1 cellular context compared by ENCODE assay signal in the genomic region with DNA sequence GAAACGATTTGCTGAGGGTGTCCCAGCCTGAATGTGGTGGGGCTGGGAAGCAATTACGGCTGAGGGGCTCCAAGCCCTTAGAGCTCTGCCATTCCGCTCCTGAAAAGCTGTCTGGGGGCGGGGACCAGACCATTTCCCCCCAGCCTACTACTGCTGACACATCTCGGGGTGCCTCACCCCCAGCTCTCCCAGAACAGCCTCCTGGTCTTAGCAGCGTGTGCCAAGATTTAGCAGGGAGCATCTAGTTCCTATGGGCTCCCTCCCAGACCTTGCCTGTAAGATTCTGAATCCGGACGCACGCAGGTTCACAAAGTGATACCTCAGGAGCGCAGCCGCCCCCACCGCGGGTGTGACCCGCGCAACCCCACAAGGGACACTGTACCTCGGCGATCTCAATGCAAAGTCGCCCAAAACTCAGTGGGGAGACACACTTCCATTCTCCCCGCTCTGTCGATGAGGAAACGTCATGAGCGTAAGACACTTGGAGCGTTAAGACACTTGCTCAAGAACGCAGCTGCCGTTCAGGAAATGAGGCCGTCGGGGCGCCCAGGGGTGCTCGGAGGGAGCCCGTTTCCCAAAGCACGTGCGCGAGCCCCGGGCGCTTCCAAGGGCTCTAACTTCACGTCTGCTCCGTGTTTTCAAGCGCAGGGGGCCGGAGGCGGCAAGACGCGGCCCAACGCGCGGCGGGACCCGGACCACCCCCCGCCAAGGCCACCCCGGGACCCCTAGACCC.
TF ChIP-seq lines count a peak whose summit lies in the region.

No MANE protein-coding gene starts in this region.

TF ChIP-seq in GM12878, 131 proteins besides CTCF, POLR2A, EP300 and RAD21 (continued from another document):
- TF ChIP-seq, protein P1, sequence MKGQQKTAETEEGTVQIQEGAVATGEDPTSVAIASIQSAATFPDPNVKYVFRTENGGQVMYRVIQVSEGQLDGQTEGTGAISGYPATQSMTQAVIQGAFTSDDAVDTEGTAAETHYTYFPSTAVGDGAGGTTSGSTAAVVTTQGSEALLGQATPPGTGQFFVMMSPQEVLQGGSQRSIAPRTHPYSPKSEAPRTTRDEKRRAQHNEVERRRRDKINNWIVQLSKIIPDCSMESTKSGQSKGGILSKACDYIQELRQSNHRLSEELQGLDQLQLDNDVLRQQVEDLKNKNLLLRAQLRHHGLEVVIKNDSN (IDR thresholded peaks at IDR 0.05; ENCODE audit: borderline replicate concordance, extremely low read length, insufficient read depth, low read depth, low read length) = no peak
- TF ChIP-seq, protein P2, sequence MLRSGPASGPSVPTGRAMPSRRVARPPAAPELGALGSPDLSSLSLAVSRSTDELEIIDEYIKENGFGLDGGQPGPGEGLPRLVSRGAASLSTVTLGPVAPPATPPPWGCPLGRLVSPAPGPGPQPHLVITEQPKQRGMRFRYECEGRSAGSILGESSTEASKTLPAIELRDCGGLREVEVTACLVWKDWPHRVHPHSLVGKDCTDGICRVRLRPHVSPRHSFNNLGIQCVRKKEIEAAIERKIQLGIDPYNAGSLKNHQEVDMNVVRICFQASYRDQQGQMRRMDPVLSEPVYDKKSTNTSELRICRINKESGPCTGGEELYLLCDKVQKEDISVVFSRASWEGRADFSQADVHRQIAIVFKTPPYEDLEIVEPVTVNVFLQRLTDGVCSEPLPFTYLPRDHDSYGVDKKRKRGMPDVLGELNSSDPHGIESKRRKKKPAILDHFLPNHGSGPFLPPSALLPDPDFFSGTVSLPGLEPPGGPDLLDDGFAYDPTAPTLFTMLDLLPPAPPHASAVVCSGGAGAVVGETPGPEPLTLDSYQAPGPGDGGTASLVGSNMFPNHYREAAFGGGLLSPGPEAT (IDR thresholded peaks at IDR 0.05; ENCODE audit: low read depth) = 0 out of 2 replicates have a peak, but pooled peaks have one; percentile 20
- TF ChIP-seq CBFB (IDR thresholded peaks at IDR 0.05; ENCODE audit: low read depth) = no peak; the same call in 1 of the 2 replicates
- no peak for TF ChIP-seq JUND (IDR thresholded peaks at IDR 0.05; ENCODE audit: low read depth, low read length)
- no peak for TF ChIP-seq POLR2AphosphoS2 (IDR thresholded peaks at IDR 0.05; ENCODE audit: low read depth, low read length)
- TF ChIP-seq, protein P3, sequence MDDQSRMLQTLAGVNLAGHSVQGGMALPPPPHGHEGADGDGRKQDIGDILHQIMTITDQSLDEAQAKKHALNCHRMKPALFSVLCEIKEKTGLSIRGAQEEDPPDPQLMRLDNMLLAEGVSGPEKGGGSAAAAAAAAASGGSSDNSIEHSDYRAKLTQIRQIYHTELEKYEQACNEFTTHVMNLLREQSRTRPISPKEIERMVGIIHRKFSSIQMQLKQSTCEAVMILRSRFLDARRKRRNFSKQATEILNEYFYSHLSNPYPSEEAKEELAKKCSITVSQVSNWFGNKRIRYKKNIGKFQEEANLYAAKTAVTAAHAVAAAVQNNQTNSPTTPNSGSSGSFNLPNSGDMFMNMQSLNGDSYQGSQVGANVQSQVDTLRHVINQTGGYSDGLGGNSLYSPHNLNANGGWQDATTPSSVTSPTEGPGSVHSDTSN (IDR thresholded peaks at IDR 0.05; ENCODE audit: insufficient replicate concordance, low read depth, low read length) = no peak
- TF ChIP-seq CHD4 (IDR thresholded peaks at IDR 0.05) = no peak
- no peak for TF ChIP-seq TARDBP (IDR thresholded peaks at IDR 0.05; ENCODE audit: borderline replicate concordance)
- TF ChIP-seq PAX5 (IDR thresholded peaks at IDR 0.05; ENCODE audit: borderline replicate concordance, low read depth, low read length) = no peak
- TF ChIP-seq YY1 (IDR thresholded peaks at IDR 0.05; ENCODE audit: low read depth, low read length) = no peak
- TF ChIP-seq, protein P4, sequence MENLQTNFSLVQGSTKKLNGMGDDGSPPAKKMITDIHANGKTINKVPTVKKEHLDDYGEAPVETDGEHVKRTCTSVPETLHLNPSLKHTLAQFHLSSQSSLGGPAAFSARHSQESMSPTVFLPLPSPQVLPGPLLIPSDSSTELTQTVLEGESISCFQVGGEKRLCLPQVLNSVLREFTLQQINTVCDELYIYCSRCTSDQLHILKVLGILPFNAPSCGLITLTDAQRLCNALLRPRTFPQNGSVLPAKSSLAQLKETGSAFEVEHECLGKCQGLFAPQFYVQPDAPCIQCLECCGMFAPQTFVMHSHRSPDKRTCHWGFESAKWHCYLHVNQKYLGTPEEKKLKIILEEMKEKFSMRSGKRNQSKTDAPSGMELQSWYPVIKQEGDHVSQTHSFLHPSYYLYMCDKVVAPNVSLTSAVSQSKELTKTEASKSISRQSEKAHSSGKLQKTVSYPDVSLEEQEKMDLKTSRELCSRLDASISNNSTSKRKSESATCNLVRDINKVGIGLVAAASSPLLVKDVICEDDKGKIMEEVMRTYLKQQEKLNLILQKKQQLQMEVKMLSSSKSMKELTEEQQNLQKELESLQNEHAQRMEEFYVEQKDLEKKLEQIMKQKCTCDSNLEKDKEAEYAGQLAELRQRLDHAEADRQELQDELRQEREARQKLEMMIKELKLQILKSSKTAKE (IDR thresholded peaks at IDR 0.05; ENCODE audit: low read depth, poor library complexity, severe bottlenecking) = no peak
- TF ChIP-seq, protein P5, sequence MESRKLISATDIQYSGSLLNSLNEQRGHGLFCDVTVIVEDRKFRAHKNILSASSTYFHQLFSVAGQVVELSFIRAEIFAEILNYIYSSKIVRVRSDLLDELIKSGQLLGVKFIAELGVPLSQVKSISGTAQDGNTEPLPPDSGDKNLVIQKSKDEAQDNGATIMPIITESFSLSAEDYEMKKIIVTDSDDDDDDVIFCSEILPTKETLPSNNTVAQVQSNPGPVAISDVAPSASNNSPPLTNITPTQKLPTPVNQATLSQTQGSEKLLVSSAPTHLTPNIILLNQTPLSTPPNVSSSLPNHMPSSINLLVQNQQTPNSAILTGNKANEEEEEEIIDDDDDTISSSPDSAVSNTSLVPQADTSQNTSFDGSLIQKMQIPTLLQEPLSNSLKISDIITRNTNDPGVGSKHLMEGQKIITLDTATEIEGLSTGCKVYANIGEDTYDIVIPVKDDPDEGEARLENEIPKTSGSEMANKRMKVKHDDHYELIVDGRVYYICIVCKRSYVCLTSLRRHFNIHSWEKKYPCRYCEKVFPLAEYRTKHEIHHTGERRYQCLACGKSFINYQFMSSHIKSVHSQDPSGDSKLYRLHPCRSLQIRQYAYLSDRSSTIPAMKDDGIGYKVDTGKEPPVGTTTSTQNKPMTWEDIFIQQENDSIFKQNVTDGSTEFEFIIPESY (IDR thresholded peaks at IDR 0.05) = no peak
- TF ChIP-seq, protein P6, sequence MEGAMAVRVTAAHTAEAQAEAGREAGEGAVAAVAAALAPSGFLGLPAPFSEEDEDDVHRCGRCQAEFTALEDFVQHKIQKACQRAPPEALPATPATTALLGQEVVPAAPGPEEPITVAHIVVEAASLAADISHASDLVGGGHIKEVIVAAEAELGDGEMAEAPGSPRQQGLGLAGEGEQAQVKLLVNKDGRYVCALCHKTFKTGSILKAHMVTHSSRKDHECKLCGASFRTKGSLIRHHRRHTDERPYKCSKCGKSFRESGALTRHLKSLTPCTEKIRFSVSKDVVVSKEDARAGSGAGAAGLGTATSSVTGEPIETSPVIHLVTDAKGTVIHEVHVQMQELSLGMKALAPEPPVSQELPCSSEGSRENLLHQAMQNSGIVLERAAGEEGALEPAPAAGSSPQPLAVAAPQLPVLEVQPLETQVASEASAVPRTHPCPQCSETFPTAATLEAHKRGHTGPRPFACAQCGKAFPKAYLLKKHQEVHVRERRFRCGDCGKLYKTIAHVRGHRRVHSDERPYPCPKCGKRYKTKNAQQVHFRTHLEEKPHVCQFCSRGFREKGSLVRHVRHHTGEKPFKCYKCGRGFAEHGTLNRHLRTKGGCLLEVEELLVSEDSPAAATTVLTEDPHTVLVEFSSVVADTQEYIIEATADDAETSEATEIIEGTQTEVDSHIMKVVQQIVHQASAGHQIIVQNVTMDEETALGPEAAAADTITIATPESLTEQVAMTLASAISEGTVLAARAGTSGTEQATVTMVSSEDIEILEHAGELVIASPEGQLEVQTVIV (IDR thresholded peaks at IDR 0.05; ENCODE audit: borderline replicate concordance, partially characterized antibody) = no peak
- TF ChIP-seq FOXM1 (IDR thresholded peaks at IDR 0.05; ENCODE audit: low read depth, low read length) = no peak
